2 cellular contexts compared by ENCODE assay signal in genomic region chr1:196385109-196385508, GRCh38.
TF ChIP-seq lines count a peak whose summit lies in the region.

No MANE protein-coding gene starts in this region.

TF ChIP-seq in WTC11, 78 proteins besides CTCF, POLR2A, EP300 and RAD21:
- TF ChIP-seq NR1H2 (CRISPR knock-in tag; IDR thresholded peaks at IDR 0.05) = no peak
- no peak for TF ChIP-seq STAT6 (CRISPR knock-in tag; conservative IDR thresholded peaks at IDR 0.05; ENCODE audit: low read depth)
- TF ChIP-seq GTF2I (CRISPR knock-in tag; conservative IDR thresholded peaks at IDR 0.05) = no peak
- TF ChIP-seq ZNF121 (CRISPR knock-in tag; IDR thresholded peaks at IDR 0.05) = no peak
TF ChIP-seq in WTC11: peak in this region for 0.

TF ChIP-seq in H1, 55 proteins besides CTCF, POLR2A, EP300 and RAD21:
- TF ChIP-seq, protein P1, sequence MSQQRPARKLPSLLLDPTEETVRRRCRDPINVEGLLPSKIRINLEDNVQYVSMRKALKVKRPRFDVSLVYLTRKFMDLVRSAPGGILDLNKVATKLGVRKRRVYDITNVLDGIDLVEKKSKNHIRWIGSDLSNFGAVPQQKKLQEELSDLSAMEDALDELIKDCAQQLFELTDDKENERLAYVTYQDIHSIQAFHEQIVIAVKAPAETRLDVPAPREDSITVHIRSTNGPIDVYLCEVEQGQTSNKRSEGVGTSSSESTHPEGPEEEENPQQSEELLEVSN (IDR thresholded peaks at IDR 0.05) = no peak
- TF ChIP-seq ASH2L (IDR thresholded peaks at IDR 0.05; ENCODE audit: low read length) (no peak), TAF1 (IDR thresholded peaks at IDR 0.05; ENCODE audit: low read depth, low read length) (no peak), RFX5 (IDR thresholded peaks at IDR 0.05; ENCODE audit: borderline replicate concordance, low read depth, low read length) (no peak), SIX5 (IDR thresholded peaks at IDR 0.05; ENCODE audit: low read depth, low read length) (no peak), TEAD4 (IDR thresholded peaks at IDR 0.05; ENCODE audit: low read depth, low read length) (no peak), RNF2 (IDR thresholded peaks at IDR 0.05; ENCODE audit: borderline replicate concordance, low read depth, low read length, missing control alignments, poor library complexity, severe bottlenecking) (no peak), YY1 (IDR thresholded peaks at IDR 0.05; ENCODE audit: low read depth, low read length) (no peak), CREB1 (IDR thresholded peaks at IDR 0.05) (no peak), KDM4A (IDR thresholded peaks at IDR 0.05; ENCODE audit: low read depth, low read length, severe bottlenecking) (no peak), TCF12 (IDR thresholded peaks at IDR 0.05; ENCODE audit: low read depth, low read length) (no peak)
- TF ChIP-seq, protein P2, sequence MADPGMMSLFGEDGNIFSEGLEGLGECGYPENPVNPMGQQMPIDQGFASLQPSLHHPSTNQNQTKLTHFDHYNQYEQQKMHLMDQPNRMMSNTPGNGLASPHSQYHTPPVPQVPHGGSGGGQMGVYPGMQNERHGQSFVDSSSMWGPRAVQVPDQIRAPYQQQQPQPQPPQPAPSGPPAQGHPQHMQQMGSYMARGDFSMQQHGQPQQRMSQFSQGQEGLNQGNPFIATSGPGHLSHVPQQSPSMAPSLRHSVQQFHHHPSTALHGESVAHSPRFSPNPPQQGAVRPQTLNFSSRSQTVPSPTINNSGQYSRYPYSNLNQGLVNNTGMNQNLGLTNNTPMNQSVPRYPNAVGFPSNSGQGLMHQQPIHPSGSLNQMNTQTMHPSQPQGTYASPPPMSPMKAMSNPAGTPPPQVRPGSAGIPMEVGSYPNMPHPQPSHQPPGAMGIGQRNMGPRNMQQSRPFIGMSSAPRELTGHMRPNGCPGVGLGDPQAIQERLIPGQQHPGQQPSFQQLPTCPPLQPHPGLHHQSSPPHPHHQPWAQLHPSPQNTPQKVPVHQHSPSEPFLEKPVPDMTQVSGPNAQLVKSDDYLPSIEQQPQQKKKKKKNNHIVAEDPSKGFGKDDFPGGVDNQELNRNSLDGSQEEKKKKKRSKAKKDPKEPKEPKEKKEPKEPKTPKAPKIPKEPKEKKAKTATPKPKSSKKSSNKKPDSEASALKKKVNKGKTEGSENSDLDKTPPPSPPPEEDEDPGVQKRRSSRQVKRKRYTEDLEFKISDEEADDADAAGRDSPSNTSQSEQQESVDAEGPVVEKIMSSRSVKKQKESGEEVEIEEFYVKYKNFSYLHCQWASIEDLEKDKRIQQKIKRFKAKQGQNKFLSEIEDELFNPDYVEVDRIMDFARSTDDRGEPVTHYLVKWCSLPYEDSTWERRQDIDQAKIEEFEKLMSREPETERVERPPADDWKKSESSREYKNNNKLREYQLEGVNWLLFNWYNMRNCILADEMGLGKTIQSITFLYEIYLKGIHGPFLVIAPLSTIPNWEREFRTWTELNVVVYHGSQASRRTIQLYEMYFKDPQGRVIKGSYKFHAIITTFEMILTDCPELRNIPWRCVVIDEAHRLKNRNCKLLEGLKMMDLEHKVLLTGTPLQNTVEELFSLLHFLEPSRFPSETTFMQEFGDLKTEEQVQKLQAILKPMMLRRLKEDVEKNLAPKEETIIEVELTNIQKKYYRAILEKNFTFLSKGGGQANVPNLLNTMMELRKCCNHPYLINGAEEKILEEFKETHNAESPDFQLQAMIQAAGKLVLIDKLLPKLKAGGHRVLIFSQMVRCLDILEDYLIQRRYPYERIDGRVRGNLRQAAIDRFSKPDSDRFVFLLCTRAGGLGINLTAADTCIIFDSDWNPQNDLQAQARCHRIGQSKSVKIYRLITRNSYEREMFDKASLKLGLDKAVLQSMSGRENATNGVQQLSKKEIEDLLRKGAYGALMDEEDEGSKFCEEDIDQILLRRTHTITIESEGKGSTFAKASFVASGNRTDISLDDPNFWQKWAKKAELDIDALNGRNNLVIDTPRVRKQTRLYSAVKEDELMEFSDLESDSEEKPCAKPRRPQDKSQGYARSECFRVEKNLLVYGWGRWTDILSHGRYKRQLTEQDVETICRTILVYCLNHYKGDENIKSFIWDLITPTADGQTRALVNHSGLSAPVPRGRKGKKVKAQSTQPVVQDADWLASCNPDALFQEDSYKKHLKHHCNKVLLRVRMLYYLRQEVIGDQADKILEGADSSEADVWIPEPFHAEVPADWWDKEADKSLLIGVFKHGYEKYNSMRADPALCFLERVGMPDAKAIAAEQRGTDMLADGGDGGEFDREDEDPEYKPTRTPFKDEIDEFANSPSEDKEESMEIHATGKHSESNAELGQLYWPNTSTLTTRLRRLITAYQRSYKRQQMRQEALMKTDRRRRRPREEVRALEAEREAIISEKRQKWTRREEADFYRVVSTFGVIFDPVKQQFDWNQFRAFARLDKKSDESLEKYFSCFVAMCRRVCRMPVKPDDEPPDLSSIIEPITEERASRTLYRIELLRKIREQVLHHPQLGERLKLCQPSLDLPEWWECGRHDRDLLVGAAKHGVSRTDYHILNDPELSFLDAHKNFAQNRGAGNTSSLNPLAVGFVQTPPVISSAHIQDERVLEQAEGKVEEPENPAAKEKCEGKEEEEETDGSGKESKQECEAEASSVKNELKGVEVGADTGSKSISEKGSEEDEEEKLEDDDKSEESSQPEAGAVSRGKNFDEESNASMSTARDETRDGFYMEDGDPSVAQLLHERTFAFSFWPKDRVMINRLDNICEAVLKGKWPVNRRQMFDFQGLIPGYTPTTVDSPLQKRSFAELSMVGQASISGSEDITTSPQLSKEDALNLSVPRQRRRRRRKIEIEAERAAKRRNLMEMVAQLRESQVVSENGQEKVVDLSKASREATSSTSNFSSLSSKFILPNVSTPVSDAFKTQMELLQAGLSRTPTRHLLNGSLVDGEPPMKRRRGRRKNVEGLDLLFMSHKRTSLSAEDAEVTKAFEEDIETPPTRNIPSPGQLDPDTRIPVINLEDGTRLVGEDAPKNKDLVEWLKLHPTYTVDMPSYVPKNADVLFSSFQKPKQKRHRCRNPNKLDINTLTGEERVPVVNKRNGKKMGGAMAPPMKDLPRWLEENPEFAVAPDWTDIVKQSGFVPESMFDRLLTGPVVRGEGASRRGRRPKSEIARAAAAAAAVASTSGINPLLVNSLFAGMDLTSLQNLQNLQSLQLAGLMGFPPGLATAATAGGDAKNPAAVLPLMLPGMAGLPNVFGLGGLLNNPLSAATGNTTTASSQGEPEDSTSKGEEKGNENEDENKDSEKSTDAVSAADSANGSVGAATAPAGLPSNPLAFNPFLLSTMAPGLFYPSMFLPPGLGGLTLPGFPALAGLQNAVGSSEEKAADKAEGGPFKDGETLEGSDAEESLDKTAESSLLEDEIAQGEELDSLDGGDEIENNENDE (IDR thresholded peaks at IDR 0.05; ENCODE audit: insufficient replicate concordance, low read length) = no peak
- TF ChIP-seq, protein P3, sequence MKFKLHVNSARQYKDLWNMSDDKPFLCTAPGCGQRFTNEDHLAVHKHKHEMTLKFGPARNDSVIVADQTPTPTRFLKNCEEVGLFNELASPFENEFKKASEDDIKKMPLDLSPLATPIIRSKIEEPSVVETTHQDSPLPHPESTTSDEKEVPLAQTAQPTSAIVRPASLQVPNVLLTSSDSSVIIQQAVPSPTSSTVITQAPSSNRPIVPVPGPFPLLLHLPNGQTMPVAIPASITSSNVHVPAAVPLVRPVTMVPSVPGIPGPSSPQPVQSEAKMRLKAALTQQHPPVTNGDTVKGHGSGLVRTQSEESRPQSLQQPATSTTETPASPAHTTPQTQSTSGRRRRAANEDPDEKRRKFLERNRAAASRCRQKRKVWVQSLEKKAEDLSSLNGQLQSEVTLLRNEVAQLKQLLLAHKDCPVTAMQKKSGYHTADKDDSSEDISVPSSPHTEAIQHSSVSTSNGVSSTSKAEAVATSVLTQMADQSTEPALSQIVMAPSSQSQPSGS (IDR thresholded peaks at IDR 0.05; ENCODE audit: low read length) = no peak
- TF ChIP-seq, protein P4, sequence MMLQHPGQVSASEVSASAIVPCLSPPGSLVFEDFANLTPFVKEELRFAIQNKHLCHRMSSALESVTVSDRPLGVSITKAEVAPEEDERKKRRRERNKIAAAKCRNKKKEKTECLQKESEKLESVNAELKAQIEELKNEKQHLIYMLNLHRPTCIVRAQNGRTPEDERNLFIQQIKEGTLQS (IDR thresholded peaks at IDR 0.05; ENCODE audit: insufficient read depth, low read depth, low read length) = no peak
